29 cellular contexts compared by ENCODE assay signal in the genomic region with DNA sequence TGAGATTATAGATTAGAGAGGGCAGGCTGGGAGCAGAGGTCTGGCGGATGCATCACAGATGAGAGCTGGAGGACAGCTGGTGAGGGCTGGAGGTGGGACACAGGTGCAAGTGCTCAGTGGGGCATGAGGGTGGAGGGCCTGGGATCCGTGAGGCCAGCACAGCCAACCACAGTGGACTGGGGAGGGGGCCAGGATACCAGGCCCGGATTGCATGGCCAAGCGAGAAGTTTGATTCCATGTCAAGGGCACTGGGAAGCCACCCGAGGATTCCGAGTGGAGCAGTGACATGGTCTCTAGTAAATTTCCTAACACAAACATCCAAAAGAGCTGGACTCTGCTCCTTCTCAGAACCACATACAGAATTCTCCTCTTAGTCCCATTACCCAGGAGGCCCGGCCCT. TPM values are rescaled to one million over a fixed set of nuclear protein-coding genes. Genes with fewer than 3 reads are reported as not detected.
DNase-seq lines count a peak whose midpoint lies in the region; ATAC-seq and TF ChIP-seq lines count a peak whose summit lies in the region.
"Had no signal": no experiment of that assay in that cellular context is flagged by ENCODE, and none has a peak within 500 bp of the region (broad histone marks: within the 10 kb centered on the region; RNA-seq: fewer than 3 reads in every experiment).

No MANE protein-coding gene starts in this region.

- H3K27me3 ChIP-seq in adrenal gland (no peaks in the 10 kb centered on the region), right lobe of liver (no peaks in the 10 kb centered on the region), gastrocnemius medialis (no peaks in the 10 kb centered on the region)
- H3K27me3 ChIP-seq: BE2C, transverse colon had no signal

- CTCF ChIA-PET in activated CD4-positive, alpha-beta memory T cell treated with anti-CD3 and anti-CD28 coated beads for 36 hours (lab: Charles Lee), result no interaction called here
- CTCF ChIA-PET in activated CD4-positive, alpha-beta memory T cell treated with anti-CD3 and anti-CD28 coated beads, Interleukin-2, amount 10 ng/mL, durations not matched to agents 7 days and 5 days (lab: Charles Lee), result no interaction called here

- no peak overlapping the region for H3K27ac Mint-ChIP-seq in activated CD4-positive, alpha-beta memory T cell treated with anti-CD3 and anti-CD28 coated beads for 36 hours
- no peak overlapping the region for H3K27ac Mint-ChIP-seq in activated CD4-positive, alpha-beta memory T cell treated with anti-CD3 and anti-CD28 coated beads, Interleukin-2, amount 10 ng/mL, durations not matched to agents 7 days and 5 days
- H3K27ac Mint-ChIP-seq: activated naive CD8-positive, alpha-beta T cell; activated T-helper 1 cell treated with anti-CD3 and anti-CD28 coated beads, Interleukin-12 subunit alpha, Interleukin-12 subunit beta, Interleukin-2, Interleukin-4 antibody, amounts not matched to agents 30 ng/mL and 10 ng/mL and 1 ng/mL, durations not matched to agents 14 hours and 24 hours and 36 hours; immature natural killer cell; progenitor cell of endocrine pancreas; stimulated activated naive CD8-positive, alpha-beta T cell treated with anti-CD3 and anti-CD28 coated beads, Interleukin-15, Interleukin-2, amounts not matched to agents 100 ng/mL and 50 ng/mL, for 24 hours; T-helper 17 cell had no signal

- ATAC-seq in right lobe of liver (no peak), gastrocnemius medialis (no peak), GM18861 (IDR thresholded peaks at IDR 0.05; ENCODE audit: unreplicated experiment) (no peak)
- ATAC-seq: K562, T-helper 17 cell had no signal

- WGBS in adrenal gland, 4 donors, result 72 to 92% (median 79%) methylated on average over 7 of the region's 7 CpGs
- WGBS in right lobe of liver (ENCODE audit: insufficient coverage, low coverage, low lambda C conversion rate, missing lambda C conversion rate), result 89% methylated on average over 1 of the region's 7 CpGs

- TF ChIP-seq CTCF in adrenal gland (IDR thresholded peaks at IDR 0.05) (no peak), right lobe of liver (IDR thresholded peaks at IDR 0.05) (no peak), gastrocnemius medialis (IDR thresholded peaks at IDR 0.05 in 4 of 5, conservative IDR thresholded peaks at IDR 0.05 in 1 of 5) (no peak)

- in situ Hi-C loops in gastrocnemius medialis (cut with MboI; ENCODE audit: low sequenced_read_pairs in 4 of 4), result loop anchor here in 1 of 4 donors (25.0 kb wide), 1 partner anchor 259 kb away; a partner anchor contains a TSS

- no peak overlapping the region for H3K4me3 ChIP-seq in adrenal gland
- H3K4me3 ChIP-seq in right lobe of liver, result no peak overlapping the region
- H3K4me3 ChIP-seq in gastrocnemius medialis, result no peak overlapping the region
- H3K4me3 ChIP-seq: K562, SJCRH30, transverse colon had no signal

- POLR2A ChIA-PET in activated CD4-positive, alpha-beta memory T cell treated with anti-CD3 and anti-CD28 coated beads for 36 hours (lab: Charles Lee), result no interaction called here
- POLR2A ChIA-PET in activated CD4-positive, alpha-beta memory T cell treated with anti-CD3 and anti-CD28 coated beads, Interleukin-2, amount 10 ng/mL, durations not matched to agents 7 days and 5 days (lab: Charles Lee), result no interaction called here

- H3K36me3 Mint-ChIP-seq in activated CD4-positive, alpha-beta memory T cell treated with anti-CD3 and anti-CD28 coated beads for 36 hours, result no peaks in the 10 kb centered on the region
- no peaks in the 10 kb centered on the region for H3K36me3 Mint-ChIP-seq in activated CD4-positive, alpha-beta memory T cell treated with anti-CD3 and anti-CD28 coated beads, Interleukin-2, amount 10 ng/mL, durations not matched to agents 7 days and 5 days (ENCODE audit: low read depth)
- H3K36me3 Mint-ChIP-seq: activated naive CD8-positive, alpha-beta T cell; brain; immature natural killer cell had no signal

- H3K4me1 ChIP-seq in adrenal gland (replicated peaks in 1 of 2) (peaks cover 0 to 11% of the 10 kb centered on the region in 2 donors), right lobe of liver (no peaks in the 10 kb centered on the region), gastrocnemius medialis (no peaks in the 10 kb centered on the region)
- H3K4me1 ChIP-seq: BE2C, SJCRH30, transverse colon had no signal

- TF ChIP-seq POLR2A in adrenal gland (IDR thresholded peaks at IDR 0.05) (no peak), right lobe of liver (IDR thresholded peaks at IDR 0.05) (no peak), gastrocnemius medialis (IDR thresholded peaks at IDR 0.05) (no peak)

- no peak overlapping the region for H3K4me3 Mint-ChIP-seq in activated CD4-positive, alpha-beta memory T cell treated with anti-CD3 and anti-CD28 coated beads for 36 hours
- H3K4me3 Mint-ChIP-seq in activated CD4-positive, alpha-beta memory T cell treated with anti-CD3 and anti-CD28 coated beads, Interleukin-2, amount 10 ng/mL, durations not matched to agents 7 days and 5 days, result no peak overlapping the region
- H3K4me3 Mint-ChIP-seq: activated naive CD8-positive, alpha-beta T cell; activated T-helper 1 cell treated with anti-CD3 and anti-CD28 coated beads, Interleukin-12 subunit alpha, Interleukin-12 subunit beta, Interleukin-2, Interleukin-4 antibody, amounts not matched to agents 30 ng/mL and 10 ng/mL and 1 ng/mL, durations not matched to agents 14 hours and 24 hours and 36 hours; brain; immature natural killer cell; stimulated activated naive CD8-positive, alpha-beta T cell treated with anti-CD3 and anti-CD28 coated beads, Interleukin-15, Interleukin-2, amounts not matched to agents 100 ng/mL and 50 ng/mL, for 24 hours; T-helper 17 cell had no signal

- H3K36me3 ChIP-seq in adrenal gland (replicated peaks in 1 of 2) (no peaks in the 10 kb centered on the region), right lobe of liver (peaks cover 0 to 92% (median 23%) of the 10 kb centered on the region in 4 donors), gastrocnemius medialis (peaks cover 0 to 4% of the 10 kb centered on the region in 2 donors)
- H3K36me3 ChIP-seq: BE2C, SJCRH30, transverse colon had no signal

- intact Hi-C loops in activated CD4-positive, alpha-beta memory T cell treated with anti-CD3 and anti-CD28 coated beads for 36 hours (cut with micrococcal nuclease), result no loop called here
- intact Hi-C loops in adrenal gland (cut with DNase I), result no loop called here
- intact Hi-C loops in right lobe of liver (cut with DNase I), result no loop called here
- intact Hi-C loops in gastrocnemius medialis (cut with DNase I; ENCODE audit: low total_unique reads), result no loop called here

- DNase-seq in activated CD4-positive, alpha-beta memory T cell treated with anti-CD3 and anti-CD28 coated beads for 36 hours, result peak; percentile 2
- no peak for DNase-seq in activated CD4-positive, alpha-beta memory T cell treated with anti-CD3 and anti-CD28 coated beads, Interleukin-2, amount 10 ng/mL, durations not matched to agents 7 days and 5 days
- DNase-seq in adrenal gland, result peak in 4 of 7 donors; percentile 3 to 30 (median 10)
- DNase-seq in right lobe of liver, result peak; percentile 9 to 47 (median 39)
- peak; percentile 1 to 6 for DNase-seq in gastrocnemius medialis
- no peak for DNase-seq in kidney glomerular epithelial cell (lab: John Stamatoyannopoulos, UW)
- no peak for DNase-seq in NCI-H1048 (lab: John Stamatoyannopoulos, UW)
- DNase-seq: activated CD4-positive, alpha-beta T cell treated with anti-CD3 and anti-CD28 coated beads, Interleukin-2, amount 50 U/mL, for 48 hours; COR-L47; DND-41; H7; immature natural killer cell; mammary epithelial cell; MM.1S; NCI-H1694; NCI-H748 treated with DMSO at 0.1 percent for 48 hours; small intestine; stimulated activated CD4-positive, alpha-beta T cell treated with anti-CD3 and anti-CD28 coated beads, Interleukin-4, amount 100 ng/mL, for 1 hour had no signal

- H3K27me3 Mint-ChIP-seq in activated CD4-positive, alpha-beta memory T cell treated with anti-CD3 and anti-CD28 coated beads for 36 hours, result peaks cover 2% of the 10 kb centered on the region
- H3K27me3 Mint-ChIP-seq in activated CD4-positive, alpha-beta memory T cell treated with anti-CD3 and anti-CD28 coated beads, Interleukin-2, amount 10 ng/mL, durations not matched to agents 7 days and 5 days, result no peaks in the 10 kb centered on the region
- H3K27me3 Mint-ChIP-seq: activated naive CD8-positive, alpha-beta T cell; brain; stimulated activated naive CD8-positive, alpha-beta T cell treated with anti-CD3 and anti-CD28 coated beads, Interleukin-15, Interleukin-2, amounts not matched to agents 100 ng/mL and 50 ng/mL, for 24 hours had no signal

- H3K9me3 Mint-ChIP-seq in activated CD4-positive, alpha-beta memory T cell treated with anti-CD3 and anti-CD28 coated beads for 36 hours, result no peaks in the 10 kb centered on the region
- no peaks in the 10 kb centered on the region for H3K9me3 Mint-ChIP-seq in activated CD4-positive, alpha-beta memory T cell treated with anti-CD3 and anti-CD28 coated beads, Interleukin-2, amount 10 ng/mL, durations not matched to agents 7 days and 5 days
- H3K9me3 Mint-ChIP-seq: activated T-helper 1 cell treated with anti-CD3 and anti-CD28 coated beads, Interleukin-12 subunit alpha, Interleukin-12 subunit beta, Interleukin-2, Interleukin-4 antibody, amounts not matched to agents 30 ng/mL and 10 ng/mL and 1 ng/mL, durations not matched to agents 14 hours and 24 hours and 36 hours; immature natural killer cell; stimulated activated naive CD8-positive, alpha-beta T cell treated with anti-CD3 and anti-CD28 coated beads, Interleukin-15, Interleukin-2, amounts not matched to agents 100 ng/mL and 50 ng/mL, for 24 hours had no signal

- no peaks in the 10 kb centered on the region for H3K9me3 ChIP-seq in adrenal gland (replicated peaks in 1 of 3)
- H3K9me3 ChIP-seq in right lobe of liver, result no peaks in the 10 kb centered on the region
- no peaks in the 10 kb centered on the region for H3K9me3 ChIP-seq in gastrocnemius medialis
- H3K9me3 ChIP-seq: BE2C, SJCRH30, transverse colon had no signal

- no peak overlapping the region for H3K27ac ChIP-seq in adrenal gland
- H3K27ac ChIP-seq in right lobe of liver, result no peak overlapping the region
- no peak overlapping the region for H3K27ac ChIP-seq in gastrocnemius medialis
- H3K27ac ChIP-seq: SJCRH30, transverse colon had no signal

- H3K4me1 Mint-ChIP-seq in activated CD4-positive, alpha-beta memory T cell treated with anti-CD3 and anti-CD28 coated beads for 36 hours (ENCODE audit: low read depth), result no peaks in the 10 kb centered on the region
- H3K4me1 Mint-ChIP-seq in activated CD4-positive, alpha-beta memory T cell treated with anti-CD3 and anti-CD28 coated beads, Interleukin-2, amount 10 ng/mL, durations not matched to agents 7 days and 5 days, result no peaks in the 10 kb centered on the region
- H3K4me1 Mint-ChIP-seq: immature natural killer cell had no signal

RNA-seq across cellular contexts. Expression of a gene that starts 44.0 kb away (rescaled TPM):
- 10 to 100 TPM; 26.3 to 27.3 TPM for total RNA-seq in activated CD4-positive, alpha-beta memory T cell treated with anti-CD3 and anti-CD28 coated beads for 36 hours
- total RNA-seq in activated CD4-positive, alpha-beta memory T cell treated with anti-CD3 and anti-CD28 coated beads, Interleukin-2, amount 10 ng/mL, durations not matched to agents 7 days and 5 days, result 10 to 100 TPM; 25.6 to 30.0 TPM
- total RNA-seq in adrenal gland (100 to 1,000 TPM in 3 of 8 donors, 10 to 100 TPM in 5; 61.0 to 140 (median 97.1) TPM), right lobe of liver (10 to 100 TPM; 12.7 to 29.1 (median 15.9) TPM), gastrocnemius medialis (10 to 100 TPM; 43.1 to 76.2 (median 56.7) TPM)
- polyA plus RNA-seq in adrenal gland, result 10 to 100 TPM; 40.8 to 51.3 (median 48.9) TPM

RNA-seq across cellular contexts. Expression of a gene that starts 52.5 kb away (rescaled TPM):
- not detected for total RNA-seq in activated CD4-positive, alpha-beta memory T cell treated with anti-CD3 and anti-CD28 coated beads for 36 hours
- total RNA-seq in activated CD4-positive, alpha-beta memory T cell treated with anti-CD3 and anti-CD28 coated beads, Interleukin-2, amount 10 ng/mL, durations not matched to agents 7 days and 5 days, result not detected
- total RNA-seq in adrenal gland (100 to 1,000 TPM in 3 of 8 donors, 10 to 100 TPM in 5; 20.1 to 136 (median 82.3) TPM), right lobe of liver (100 to 1,000 TPM in 5 of 6 experiments, 10 to 100 TPM in 1; 94.9 to 962 (median 353) TPM), gastrocnemius medialis (100 to 1,000 TPM in 1 of 4 donors, 10 to 100 TPM in 3; 43.5 to 108 (median 69.0) TPM)
- polyA plus RNA-seq in adrenal gland, result 10 to 100 TPM; 19.3 to 34.0 (median 22.0) TPM
- total RNA-seq: activated T-helper 1 cell treated with anti-CD3 and anti-CD28 coated beads, Interleukin-12 subunit alpha, Interleukin-12 subunit beta, Interleukin-2, Interleukin-4 antibody, amounts not matched to agents 30 ng/mL and 10 ng/mL and 1 ng/mL, durations not matched to agents 14 hours and 24 hours and 36 hours; T-helper 17 cell had no signal
- polyA plus RNA-seq: immature natural killer cell had no signal

Comparison
In these comparisons a context has a peak if more than half of its experiments do, and no peak if none do; other contexts are left out.
1. DNase-seq: peak in activated CD4-positive, alpha-beta memory T cell treated with anti-CD3 and anti-CD28 coated beads for 36 hours (single experiment), adrenal gland (4 of 7), right lobe of liver (3 of 3) and gastrocnemius medialis (2 of 2); none in activated CD4-positive, alpha-beta memory T cell treated with anti-CD3 and anti-CD28 coated beads, Interleukin-2, amount 10 ng/mL, durations not matched to agents 7 days and 5 days (single experiment), kidney glomerular epithelial cell (single experiment) and NCI-H1048 (single experiment).
2. RNA of a gene that starts 52.5 kb away (total RNA-seq): 94.9 to 962 TPM in right lobe of liver, 20.1 to 136 TPM in adrenal gland and 43.5 to 108 TPM in gastrocnemius medialis; not detected in activated CD4-positive, alpha-beta memory T cell treated with anti-CD3 and anti-CD28 coated beads for 36 hours and not detected in activated CD4-positive, alpha-beta memory T cell treated with anti-CD3 and anti-CD28 coated beads, Interleukin-2, amount 10 ng/mL, durations not matched to agents 7 days and 5 days; every median in the first group is over 10 times any median in the second.